In the genomic region with DNA sequence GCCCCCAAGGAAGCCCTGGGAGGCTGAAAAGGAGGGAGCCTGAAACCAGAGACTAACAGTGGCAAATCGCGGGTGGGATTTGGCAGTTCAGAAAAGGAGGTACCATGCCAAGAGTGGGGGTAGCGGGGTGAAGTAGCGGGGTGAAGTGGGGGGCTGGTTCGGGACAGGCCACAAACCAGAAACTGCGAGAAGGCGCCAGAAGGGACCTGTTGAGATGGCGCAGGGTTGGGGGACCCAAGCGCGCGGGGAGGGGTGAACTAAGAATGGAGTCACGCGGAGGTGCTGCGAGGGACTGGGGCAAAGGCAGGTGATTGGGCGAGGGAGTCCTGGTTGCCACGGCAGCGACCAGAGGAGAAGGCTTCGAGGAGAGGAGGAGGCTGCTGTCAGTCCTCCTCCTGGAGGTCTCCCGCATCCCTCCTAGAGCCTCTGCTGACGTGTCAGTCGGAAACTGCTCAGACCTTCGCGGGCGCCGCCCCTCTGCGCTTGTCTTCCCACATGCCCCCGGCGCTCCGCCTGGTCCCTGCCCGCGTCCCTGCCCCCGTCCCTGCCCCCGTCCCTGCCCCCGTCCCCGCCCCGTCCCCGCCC, we compare ENCODE assay signal across 8 cellular contexts. TPM values are rescaled to one million over a fixed set of nuclear protein-coding genes. Genes with fewer than 3 reads are reported as not detected.
DNase-seq lines count a peak whose midpoint lies in the region; ATAC-seq lines count a peak whose summit lies in the region.

No MANE protein-coding gene starts in this region.

- H3K79me1 ChIP-seq in mesendoderm (ENCODE audit: low read length): peaks cover 4% of the 10 kb centered on the region

- H2BK120ac ChIP-seq in mesendoderm (ENCODE audit: low read depth, low read length): no peak overlapping the region

- no peak overlapping the region for H2BK5ac ChIP-seq in mesendoderm (ENCODE audit: low read length)

- no peak overlapping the region for H3K27ac ChIP-seq in mesendoderm (ENCODE audit: low read depth, low read length)

- H3K36me3 Mint-ChIP-seq in effector memory CD8-positive, alpha-beta T cell (ENCODE audit: insufficient read depth): peaks cover 25% of the 10 kb centered on the region

- no CpG with 5 or more reads among the region's 37 CpGs for WGBS in mesendoderm (ENCODE audit: extremely low coverage, insufficient coverage, low lambda C conversion rate)

- H2BK15ac ChIP-seq in mesendoderm (replicated peaks; ENCODE audit: low read depth): no peak overlapping the region

- peak overlapping the region; percentile 89 for H3K56ac ChIP-seq in mesendoderm (ENCODE audit: low read length)

- peaks cover 1% of the 10 kb centered on the region for H3K36me3 ChIP-seq in mesendoderm (ENCODE audit: control insufficient read depth, insufficient read depth, low read length)

- H3K18ac ChIP-seq in mesendoderm (ENCODE audit: low read length): peak overlapping the region; percentile 21

- H4K5ac ChIP-seq in mesendoderm (ENCODE audit: low read length): no peak overlapping the region

- no peak overlapping the region for H4K8ac ChIP-seq in mesendoderm (ENCODE audit: low read depth, low read length)

- H3K4ac ChIP-seq in mesendoderm (ENCODE audit: low read depth, low read length): no peak overlapping the region

- H3K4me3 Mint-ChIP-seq in effector memory CD8-positive, alpha-beta T cell: peak overlapping the region; percentile 84 to 90

- peak overlapping the region; percentile 51 for H3K4me3 ChIP-seq in mesendoderm (ENCODE audit: low read length)

- H3K27me3 Mint-ChIP-seq in effector memory CD8-positive, alpha-beta T cell: peaks cover 28 to 34% of the 10 kb centered on the region in 2 donors

- H3K4me2 ChIP-seq in mesendoderm (ENCODE audit: low read length): peak overlapping the region; percentile 55

- H3K27me3 ChIP-seq in mesendoderm (ENCODE audit: insufficient read depth, low read length, poor library complexity): no peaks in the 10 kb centered on the region

- H3K27ac Mint-ChIP-seq in effector memory CD8-positive, alpha-beta T cell: peak overlapping the region; percentile 97 to 98

- no peaks in the 10 kb centered on the region for H3K9me3 Mint-ChIP-seq in effector memory CD8-positive, alpha-beta T cell

- H3K4me1 ChIP-seq in mesendoderm (ENCODE audit: control insufficient read depth, low read depth, low read length): peaks cover 4% of the 10 kb centered on the region

- DNase-seq in COLO668 (lab: John Stamatoyannopoulos, UW; ENCODE audit: unreplicated experiment) (peak; percentile 89), HT1080 (ENCODE audit: low read depth) (peak; percentile 96), mesendoderm (peak; percentile 99)
- peak; percentile 96 for DNase-seq in NK-92 treated with Interleukin-12 subunit alpha and Interleukin-12 subunit beta, amount 100 ng/mL, for 24 hours (lab: John Stamatoyannopoulos, UW)
- peak; percentile 48 to 79 (median 74) for DNase-seq in activated CD8-positive, alpha-beta memory T cell treated with anti-CD3 and anti-CD28 coated beads for 48 hours (ENCODE audit: low read depth in 2 of 3, low spot score in 2 of 3)
- peak; percentile 89 to 93 (median 91) for DNase-seq in effector memory CD8-positive, alpha-beta T cell
- peak; percentile 82 for DNase-seq in stimulated activated CD8-positive, alpha-beta memory T cell treated with anti-CD3 and anti-CD28 coated beads, Interleukin-12 subunit alpha, Interleukin-12 subunit beta, amount 100 ng/mL, for 24 hours (ENCODE audit: extremely low read depth)

- H3K4me1 Mint-ChIP-seq in effector memory CD8-positive, alpha-beta T cell (ENCODE audit: low read depth in 2 of 2): peaks cover 24 to 26% of the 10 kb centered on the region in 2 donors

- no peak overlapping the region for H2AK5ac ChIP-seq in mesendoderm (ENCODE audit: low read length)

- peak; percentile 73 for ATAC-seq in GM21381 (IDR thresholded peaks at IDR 0.05; ENCODE audit: unreplicated experiment)
- ATAC-seq in effector memory CD8-positive, alpha-beta T cell (replicated peaks): peak; percentile 89

- H3K79me2 ChIP-seq in mesendoderm (ENCODE audit: control insufficient read depth, insufficient read depth, low read length): peaks cover 12% of the 10 kb centered on the region

- no peak overlapping the region for H3K23ac ChIP-seq in mesendoderm (ENCODE audit: low read length)

- peak overlapping the region; percentile 72 for H3K9ac ChIP-seq in mesendoderm (ENCODE audit: low read length)

RNA-seq across cellular contexts. Expression of a gene that starts 0.4 kb away (rescaled TPM):
- total RNA-seq in HT1080 (2014; rRNA removed; shearing (Covaris generic)): 22.8 and 30.5 TPM in 2 replicates
- 12.1 and 18.2 TPM in 2 replicates for polyA plus RNA-seq in HT1080 (2015; cell fraction: cytosol; rRNA removed)
- polyA plus RNA-seq in HT1080 (2015; cell fraction: nucleus; rRNA removed): 111 and 156 TPM in 2 replicates
- 28.2 TPM for polyA plus RNA-seq in mesendoderm (2013, experiment 1 of 2)
- 25.0 TPM for polyA plus RNA-seq in mesendoderm (2013, experiment 2 of 2)

RNA-seq across cellular contexts. Expression of a gene that starts 27.7 kb away (rescaled TPM):
- total RNA-seq in HT1080 (2014; rRNA removed; shearing (Covaris generic)): 14.5 and 15.4 TPM in 2 replicates
- polyA plus RNA-seq in HT1080 (2015; cell fraction: cytosol; rRNA removed): 19.6 and 20.4 TPM in 2 replicates
- polyA plus RNA-seq in HT1080 (2015; cell fraction: nucleus; rRNA removed): 37.5 and 38.5 TPM in 2 replicates
- polyA plus RNA-seq in mesendoderm (2013, experiment 1 of 2): 8.5 TPM
- polyA plus RNA-seq in mesendoderm (2013, experiment 2 of 2): 8.8 TPM
